23 cellular contexts compared by ENCODE assay signal in genomic region chr9:64061013-64061627, GRCh38.
"Had no signal": no experiment of that assay in that cellular context is flagged by ENCODE, and none has a peak within 500 bp of the region (broad histone marks: within the 10 kb centered on the region; RNA-seq: fewer than 3 reads in every experiment).

No MANE protein-coding gene starts in this region.

- H3K27me3 ChIP-seq: esophagus squamous epithelium, gastrocnemius medialis, heart right ventricle, left lung had no signal

- H3K36me3 ChIP-seq: esophagus squamous epithelium, gastrocnemius medialis, heart right ventricle, left lung, lower lobe of right lung had no signal

- ATAC-seq: effector memory CD8-positive, alpha-beta T cell; esophagus mucosa; gastrocnemius medialis; heart right ventricle; left cardiac atrium; left lung; left ventricle myocardium superior; lower lobe of right lung; mucosa of descending colon; naive thymus-derived CD8-positive, alpha-beta T cell had no signal

- H3K4me1 ChIP-seq: esophagus squamous epithelium, gastrocnemius medialis, heart right ventricle, left lung, lower lobe of right lung had no signal

- H3K27ac ChIP-seq: epithelial cell of prostate, esophagus squamous epithelium, gastrocnemius medialis, heart right ventricle, left lung, lower lobe of right lung had no signal

- DNase-seq: cortex of kidney; effector CD8-positive, alpha-beta T cell; effector memory CD8-positive, alpha-beta T cell; endodermal cell; erythroblast; esophagus squamous epithelium; foreskin fibroblast; foreskin melanocyte; gastrocnemius medialis; glutamatergic neuron; head of caudate nucleus; heart right ventricle; hippocampal formation; left cardiac atrium; left lung; left ventricle myocardium superior; lower lobe of right lung; mesenchymal stem cell; mucosa of descending colon; naive B cell; naive thymus-derived CD8-positive, alpha-beta T cell had no signal

- H3K9me3 ChIP-seq: esophagus squamous epithelium, gastrocnemius medialis had no signal

- H3K4me3 ChIP-seq: esophagus squamous epithelium, gastrocnemius medialis, heart right ventricle, left lung, lower lobe of right lung, mucosa of descending colon had no signal
